ENCODE assay signal across 9 cellular contexts in the genomic region with DNA sequence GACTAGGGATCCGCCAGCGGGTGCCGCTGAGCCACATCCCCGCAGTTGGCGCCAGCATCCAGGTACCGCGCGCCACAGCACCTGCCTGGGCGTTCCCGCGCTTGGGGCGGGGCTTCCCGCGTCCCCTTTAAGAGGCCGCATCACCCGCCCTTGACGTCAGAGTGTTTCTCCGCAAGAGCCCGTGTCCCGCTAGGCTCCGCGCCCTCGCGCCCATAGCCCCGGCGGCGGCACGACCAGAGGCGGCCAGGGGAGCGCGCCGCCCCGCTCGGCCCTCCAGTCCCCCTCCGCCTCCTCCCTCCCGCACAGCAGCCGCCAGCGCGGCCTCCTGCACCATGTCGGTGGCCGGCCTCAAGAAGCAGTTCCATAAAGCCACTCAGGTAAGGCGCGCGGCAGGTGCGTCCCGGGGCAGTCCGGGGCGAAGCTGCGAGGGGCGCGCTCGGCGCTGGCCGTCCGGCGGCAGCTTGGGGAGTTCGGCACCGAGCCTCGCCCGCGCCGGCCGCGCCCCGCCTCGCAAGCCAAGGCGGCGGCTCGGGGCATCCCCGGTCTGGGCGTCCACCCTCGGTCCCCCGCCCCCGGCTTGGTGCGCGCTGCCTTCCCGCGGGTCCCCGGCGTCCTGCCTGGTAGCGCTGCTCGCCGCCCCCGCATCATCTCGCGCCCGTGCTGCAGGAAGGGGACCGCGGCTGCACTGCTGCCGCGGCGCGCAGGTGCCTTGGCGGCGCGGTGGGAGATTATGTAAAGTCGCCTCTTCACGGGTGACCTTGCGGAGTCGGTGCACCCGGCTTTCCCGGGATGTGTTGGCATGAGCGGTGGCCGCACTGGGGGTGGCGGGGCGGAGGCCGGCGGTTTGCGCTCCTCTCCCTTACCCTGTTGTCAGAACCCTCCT. TPM values are rescaled to one million over a fixed set of nuclear protein-coding genes. Genes with fewer than 3 reads are reported as not detected.
DNase-seq lines count a peak whose midpoint lies in the region; ATAC-seq lines count a peak whose summit lies in the region.
"Had no signal": no experiment of that assay in that cellular context is flagged by ENCODE, and none has a peak within 500 bp of the region (broad histone marks: within the 10 kb centered on the region; RNA-seq: fewer than 3 reads in every experiment).

A gene (plus strand): TSS at position 156 of the 883 bp plus-strand sequence.

- H3K4me3 Mint-ChIP-seq in stimulated activated naive CD8-positive, alpha-beta T cell treated with anti-CD3 and anti-CD28 coated beads, Interleukin-15, Interleukin-2, amounts not matched to agents 100 ng/mL and 50 ng/mL, for 24 hours = peak within 1 kb of the TSS; percentile 25

- peaks cover 9% of the 10 kb centered on the region for H3K9me3 Mint-ChIP-seq in stimulated activated naive CD8-positive, alpha-beta T cell treated with anti-CD3 and anti-CD28 coated beads, Interleukin-15, Interleukin-2, amounts not matched to agents 100 ng/mL and 50 ng/mL, for 24 hours

- H3K27me3 Mint-ChIP-seq in stimulated activated naive CD8-positive, alpha-beta T cell treated with anti-CD3 and anti-CD28 coated beads, Interleukin-15, Interleukin-2, amounts not matched to agents 100 ng/mL and 50 ng/mL, for 24 hours = peaks cover 41% of the 10 kb centered on the region

- DNase-seq in GM03348 (ENCODE audit: low spot score) (peak; percentile 32), NCI-H510A (lab: John Stamatoyannopoulos, UW) (peak; percentile 75), cerebellum (ENCODE audit: low spot score) (peak; percentile 91), left colon (peak; percentile 57 to 66), GF-D8 (lab: John Stamatoyannopoulos, UW) (no peak)
- DNase-seq in central memory CD4-positive, alpha-beta T cell = no peak

- H3K36me3 Mint-ChIP-seq in stimulated activated naive CD8-positive, alpha-beta T cell treated with anti-CD3 and anti-CD28 coated beads, Interleukin-15, Interleukin-2, amounts not matched to agents 100 ng/mL and 50 ng/mL, for 24 hours (ENCODE audit: low read depth) = no peaks in the 10 kb centered on the region

- ATAC-seq in HG02870 (IDR thresholded peaks at IDR 0.05; ENCODE audit: unreplicated experiment) (peak; percentile 60), left colon (peak; percentile 96)

- H3K27ac Mint-ChIP-seq in stimulated activated naive CD8-positive, alpha-beta T cell treated with anti-CD3 and anti-CD28 coated beads, Interleukin-15, Interleukin-2, amounts not matched to agents 100 ng/mL and 50 ng/mL, for 24 hours = no peak within 1 kb of the TSS

- intact Hi-C loops in left colon (cut with DNase I, micrococcal nuclease) = no loop called here

- H3K4me1 Mint-ChIP-seq in stimulated activated naive CD8-positive, alpha-beta T cell treated with anti-CD3 and anti-CD28 coated beads, Interleukin-15, Interleukin-2, amounts not matched to agents 100 ng/mL and 50 ng/mL, for 24 hours (ENCODE audit: low read depth) = no peaks in the 10 kb centered on the region

RNA-seq across cellular contexts. Expression of the gene that starts here (rescaled TPM):
- total RNA-seq in cerebellum (80.8 TPM), left colon (1 to 10 TPM in 1 of 2 donors, under 1 TPM in 1; 0.22 to 1.4 TPM)
- total RNA-seq: SK-MEL-5 had no signal

Comparison
In these comparisons a context has a peak if more than half of its experiments do, and no peak if none do; other contexts are left out.
1. RNA of the gene that starts here (total RNA-seq): 80.8 TPM in cerebellum (single experiment); 0.22 to 1.4 TPM in left colon; every median in the first group is over 10 times any median in the second.
2. DNase-seq: peak in GM03348 (single experiment), NCI-H510A (single experiment), cerebellum (single experiment) and left colon (2 of 2); none in central memory CD4-positive, alpha-beta T cell (single experiment) and GF-D8 (single experiment).